In genomic region chr7:88866265-88866863, GRCh38 we compare ENCODE assay signal across 14 cellular contexts.
"Had no signal": no experiment of that assay in that cellular context is flagged by ENCODE, and none has a peak within 500 bp of the region (broad histone marks: within the 10 kb centered on the region; RNA-seq: fewer than 3 reads in every experiment).

No MANE protein-coding gene starts in this region.

- H3K4me3 ChIP-seq: smooth muscle cell, transverse colon had no signal

- FAIRE-seq: endometrium, islet of Langerhans had no signal

- H3K4me1 Mint-ChIP-seq: activated CD4-positive, alpha-beta T cell treated with anti-CD3 and anti-CD28 coated beads, Interleukin-2, amount 10 ng/mL, durations not matched to agents 7 days and 5 days had no signal

- H3K4me3 Mint-ChIP-seq: activated CD4-positive, alpha-beta T cell treated with anti-CD3 and anti-CD28 coated beads, Interleukin-2, amount 10 ng/mL, durations not matched to agents 7 days and 5 days; activated naive CD8-positive, alpha-beta T cell; activated T-cell treated with anti-CD3 and anti-CD28 coated beads, Interleukin-2, amount 50 U/mL, for 72 hours had no signal

- H3K27me3 ChIP-seq: transverse colon had no signal

- H3K27me3 Mint-ChIP-seq: activated CD4-positive, alpha-beta T cell treated with anti-CD3 and anti-CD28 coated beads, Interleukin-2, amount 10 ng/mL, durations not matched to agents 7 days and 5 days; activated naive CD8-positive, alpha-beta T cell; progenitor cell of endocrine pancreas had no signal

- DNase-seq: activated CD4-positive, alpha-beta T cell treated with anti-CD3 and anti-CD28 coated beads, Interleukin-2, amount 10 ng/mL, durations not matched to agents 7 days and 5 days; activated CD8-positive, alpha-beta memory T cell treated with anti-CD3 and anti-CD28 coated beads, Interleukin-2, amount 50 U/mL, for 48 hours; activated gamma-delta T cell; activated T-cell treated with anti-CD3 and anti-CD28 coated beads, Interleukin-2, amount 50 U/mL, for 72 hours; amniotic stem cell; midbrain; right cardiac atrium; stimulated activated naive CD8-positive, alpha-beta T cell treated with anti-CD3 and anti-CD28 coated beads, Interleukin-15, Interleukin-2, amounts not matched to agents 100 U/mL and 50 U/mL, for 24 hours; transverse colon had no signal

- H3K27ac Mint-ChIP-seq: activated CD4-positive, alpha-beta T cell treated with anti-CD3 and anti-CD28 coated beads, Interleukin-2, amount 10 ng/mL, durations not matched to agents 7 days and 5 days; activated naive CD8-positive, alpha-beta T cell; activated T-cell treated with anti-CD3 and anti-CD28 coated beads, Interleukin-2, amount 50 U/mL, for 72 hours; progenitor cell of endocrine pancreas had no signal

- H3K27ac ChIP-seq: transverse colon had no signal

- H3K4me2 ChIP-seq: smooth muscle cell had no signal

- H3K9me3 ChIP-seq: transverse colon had no signal

- ATAC-seq: activated T-cell treated with anti-CD3 and anti-CD28 coated beads, Interleukin-2, amount 50 U/mL, for 72 hours; right cardiac atrium; stimulated activated naive CD8-positive, alpha-beta T cell treated with anti-CD3 and anti-CD28 coated beads, Interleukin-15, Interleukin-2, amounts not matched to agents 100 U/mL and 50 U/mL, for 24 hours had no signal

- H3K4me1 ChIP-seq: transverse colon had no signal

- H3K36me3 Mint-ChIP-seq: activated naive CD8-positive, alpha-beta T cell had no signal

- H3K36me3 ChIP-seq: transverse colon had no signal
